Comparison of ENCODE assay signal across 10 cellular contexts in the genomic region with DNA sequence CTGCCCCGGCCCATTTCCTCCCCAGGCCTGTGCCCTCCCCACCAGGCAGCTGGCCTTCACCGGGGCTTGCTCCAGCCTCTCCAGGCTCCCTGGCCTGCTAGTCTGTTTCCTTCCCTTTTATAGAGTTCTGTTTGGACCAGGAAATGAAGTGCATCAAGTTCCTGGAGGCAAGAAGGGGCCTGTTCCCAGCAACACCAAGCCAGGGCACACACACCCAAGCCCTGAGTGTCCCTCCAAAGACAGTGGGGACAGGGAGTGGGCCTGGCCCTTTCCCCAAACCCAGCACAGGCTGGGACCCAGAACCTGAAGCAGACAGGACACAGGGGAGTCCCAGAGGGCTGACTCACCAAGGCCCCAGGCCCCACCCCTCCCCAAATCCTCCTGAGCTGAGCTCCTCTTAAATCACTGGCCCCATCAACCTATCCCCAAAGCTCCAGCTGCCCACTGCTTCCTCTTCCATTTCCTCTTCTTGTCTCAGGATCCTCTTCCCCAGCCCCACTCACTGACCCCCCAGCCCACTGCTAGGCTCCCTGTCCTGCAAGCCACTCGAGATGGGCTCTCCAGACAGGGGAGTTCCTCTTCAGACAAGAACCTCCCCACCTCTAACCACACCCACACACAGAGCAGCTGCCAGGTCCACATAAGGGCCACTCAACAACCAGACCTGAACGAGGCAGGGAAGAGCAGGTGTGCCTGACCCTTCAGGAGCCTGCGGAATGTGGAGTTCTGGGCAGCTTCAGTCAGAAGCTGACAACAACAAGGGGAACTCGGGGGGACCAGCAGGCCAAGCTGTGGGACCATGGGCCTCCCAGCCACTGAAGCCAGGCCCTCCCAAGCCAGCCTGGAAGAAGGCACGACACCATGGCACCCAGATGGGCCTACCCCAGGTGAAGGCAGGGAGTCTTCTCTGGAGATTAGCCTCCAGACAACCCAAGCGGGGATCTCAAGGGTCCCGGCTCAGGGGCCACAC.
DNase-seq lines count a peak whose midpoint lies in the region; TF ChIP-seq lines count a peak whose summit lies in the region.
"Had no signal": no experiment of that assay in that cellular context is flagged by ENCODE, and none has a peak within 500 bp of the region (broad histone marks: within the 10 kb centered on the region; RNA-seq: fewer than 3 reads in every experiment).

No MANE protein-coding gene starts in this region.

- H3K27me3 Mint-ChIP-seq in nephron progenitor cell (ENCODE audit: low read depth, poor library complexity) = peaks cover 5% of the 10 kb centered on the region
- peaks cover 8% of the 10 kb centered on the region for H3K27me3 Mint-ChIP-seq in neural progenitor cell (ENCODE audit: insufficient read depth, low read depth)

- H3K27me3 ChIP-seq in A673 (replicated peaks; ENCODE audit: insufficient read depth, low read depth, low read length, poor library complexity) = no peaks in the 10 kb centered on the region
- no peaks in the 10 kb centered on the region for H3K27me3 ChIP-seq in dorsolateral prefrontal cortex
- no peaks in the 10 kb centered on the region for H3K27me3 ChIP-seq in neural progenitor cell

- H3K27ac ChIP-seq in A673 (ENCODE audit: low read depth, low read length, poor library complexity, severe bottlenecking) (peak overlapping the region; percentile 37), dorsolateral prefrontal cortex (peak overlapping the region in 49 of 59 donors; percentile 13 to 83 (median 61)), neural progenitor cell (no peak overlapping the region)
- H3K27ac ChIP-seq: SK-N-MC had no signal

- H3K4me1 ChIP-seq in A673 (ENCODE audit: insufficient read depth, low read length, poor library complexity, severe bottlenecking) = peaks cover 4% of the 10 kb centered on the region
- H3K4me1 ChIP-seq in neural progenitor cell = peaks cover 5% of the 10 kb centered on the region

- DNase-seq in A673 (ENCODE audit: low spot score) = no peak
- peak; percentile 94 for DNase-seq in NCI-H2029 (lab: John Stamatoyannopoulos, UW)
- DNase-seq in dorsolateral prefrontal cortex = no peak
- DNase-seq in nephron progenitor cell = no peak
- DNase-seq in medulla oblongata (ENCODE audit: extremely low spot score) = no peak
- no peak for DNase-seq in NCI-H1930 (lab: John Stamatoyannopoulos, UW)
- no peak for DNase-seq in neural progenitor cell (ENCODE audit: low spot score)
- no peak for DNase-seq in activated effector memory CD4-positive, alpha-beta T cell treated with Interleukin-2 at 50 U/mL for 16 hours
- DNase-seq: activated naive CD8-positive, alpha-beta T cell treated with anti-CD3 and anti-CD28 coated beads, Interleukin-2, amount 50 U/mL, for 24 hours had no signal

- H3K4me3 Mint-ChIP-seq in nephron progenitor cell (no peak overlapping the region), neural progenitor cell (no peak overlapping the region)
- H3K4me3 Mint-ChIP-seq: activated naive CD8-positive, alpha-beta T cell treated with anti-CD3 and anti-CD28 coated beads, Interleukin-2, amount 50 U/mL, for 24 hours had no signal

- BruUV-seq in A673 (replicated peaks; lab: Mats Ljungman, UMichigan) = no TSS peak

- H3K36me3 ChIP-seq in A673 (ENCODE audit: insufficient read depth, low read length, poor library complexity, severe bottlenecking) (peaks cover 2% of the 10 kb centered on the region), neural progenitor cell (no peaks in the 10 kb centered on the region)

- H3K9ac ChIP-seq in neural progenitor cell = no peak overlapping the region

- no peak overlapping the region for H3K4me2 ChIP-seq in neural progenitor cell

- intact Hi-C loops in A673 (cut with micrococcal nuclease; ENCODE audit: unreplicated experiment) (no loop called here), dorsolateral prefrontal cortex (cut with DNase I) (no loop called here)

- H3K4me1 Mint-ChIP-seq in nephron progenitor cell (peaks cover 68% of the 10 kb centered on the region), neural progenitor cell (peaks cover 21% of the 10 kb centered on the region)

- no peaks in the 10 kb centered on the region for H3F3A ChIP-seq in neural progenitor cell (ENCODE audit: low read depth)

- H3K9me3 Mint-ChIP-seq in nephron progenitor cell (no peaks in the 10 kb centered on the region), neural progenitor cell (no peaks in the 10 kb centered on the region)
- H3K9me3 Mint-ChIP-seq: activated naive CD8-positive, alpha-beta T cell treated with anti-CD3 and anti-CD28 coated beads, Interleukin-2, amount 50 U/mL, for 24 hours had no signal

- H2AFZ ChIP-seq in neural progenitor cell (replicated peaks) = no peak overlapping the region

- peak overlapping the region; percentile 87 for H3K27ac Mint-ChIP-seq in nephron progenitor cell
- H3K27ac Mint-ChIP-seq in neural progenitor cell = no peak overlapping the region
- H3K27ac Mint-ChIP-seq: activated naive CD8-positive, alpha-beta T cell treated with anti-CD3 and anti-CD28 coated beads, Interleukin-2, amount 50 U/mL, for 24 hours had no signal

- H3K9me3 ChIP-seq in A673 (ENCODE audit: low read depth, low read length, poor library complexity, severe bottlenecking) (no peaks in the 10 kb centered on the region), neural progenitor cell (ENCODE audit: low read depth) (no peaks in the 10 kb centered on the region)

- POLR2A ChIA-PET in A673 (lab: Charles Lee; ENCODE audit: low non-redundant PET) = no interaction called here

- H3K79me2 ChIP-seq in neural progenitor cell (ENCODE audit: low read depth) = no peaks in the 10 kb centered on the region

- H3K4me3 ChIP-seq in A673 (ENCODE audit: low read depth, low read length, poor library complexity, severe bottlenecking) (no peak overlapping the region), dorsolateral prefrontal cortex (no peak overlapping the region), neural progenitor cell (no peak overlapping the region)
- H3K4me3 ChIP-seq: SK-N-MC had no signal

- TF ChIP-seq CTCF in A673 (conservative IDR thresholded peaks at IDR 0.05; ENCODE audit: low read depth, low read length) = no peak
- no peak for TF ChIP-seq CTCF in dorsolateral prefrontal cortex (IDR thresholded peaks at IDR 0.05 in 54 of 56, conservative IDR thresholded peaks at IDR 0.05 in 2 of 56; ENCODE audit: low read depth in 1 of 56, partially characterized antibody in 56 of 56)
- no peak for TF ChIP-seq CTCF in nephron progenitor cell (IDR thresholded peaks at IDR 0.05)
- TF ChIP-seq CTCF in neural progenitor cell (IDR thresholded peaks at IDR 0.05) = no peak

- H3K36me3 Mint-ChIP-seq in nephron progenitor cell (ENCODE audit: low read depth) (no peaks in the 10 kb centered on the region), neural progenitor cell (no peaks in the 10 kb centered on the region)

- H4K20me1 ChIP-seq in neural progenitor cell (ENCODE audit: low read depth) = no peaks in the 10 kb centered on the region

- CTCF ChIA-PET in A673 (lab: Charles Lee) = interaction anchor here (1.1 kb wide), 1 partner anchor 21 kb away, joined by 3 read pairs; no protein-coding TSS in a partner anchor
